8 cellular contexts compared by ENCODE assay signal in the genomic region with DNA sequence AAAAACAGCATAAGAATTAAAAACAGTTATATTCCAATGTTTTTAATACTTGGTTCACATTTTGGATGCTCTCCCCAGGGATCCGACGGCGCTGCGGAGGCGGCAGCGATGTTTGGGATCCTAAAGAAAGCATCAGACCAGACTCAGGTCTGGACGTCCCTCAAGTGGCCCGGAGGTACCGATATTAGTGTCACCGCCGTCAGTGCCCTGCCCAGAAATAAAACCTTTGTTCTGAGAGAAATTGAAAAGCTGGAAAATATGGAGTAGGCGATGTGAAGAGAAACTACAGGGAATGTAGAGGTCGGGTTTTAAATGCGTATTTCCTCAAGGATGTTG. TPM values are rescaled to one million over a fixed set of nuclear protein-coding genes. Genes with fewer than 3 reads are reported as not detected.
DNase-seq lines count a peak whose midpoint lies in the region; ATAC-seq and TF ChIP-seq lines count a peak whose summit lies in the region.

No MANE protein-coding gene starts in this region.

- H3K27me3 ChIP-seq in CD8-positive, alpha-beta T cell (ENCODE audit: insufficient read depth, low read length), result no peaks in the 10 kb centered on the region
- H3K27me3 ChIP-seq in endocrine pancreas (ENCODE audit: control insufficient read depth, insufficient read depth, low read length), result no peaks in the 10 kb centered on the region

- H3K9me3 ChIP-seq in CD8-positive, alpha-beta T cell (ENCODE audit: low read length), result no peaks in the 10 kb centered on the region
- H3K9me3 ChIP-seq in endocrine pancreas (ENCODE audit: control insufficient read depth, low read length), result no peaks in the 10 kb centered on the region

- TF ChIP-seq CTCF in CD8-positive, alpha-beta T cell (IDR thresholded peaks at IDR 0.05), result no peak

- H3K27me3 Mint-ChIP-seq in CD8-positive, alpha-beta T cell (ENCODE audit: low read depth), result peaks cover 5% of the 10 kb centered on the region
- peaks cover 35 to 41% of the 10 kb centered on the region in 2 donors for H3K27me3 Mint-ChIP-seq in natural killer cell treated with Interleukin-12 subunit alpha and Interleukin-12 subunit beta and Interleukin-15 and Interleukin-18, amount 100 ng/mL, for 72 hours

- peaks cover 25% of the 10 kb centered on the region for H3K4me1 ChIP-seq in CD8-positive, alpha-beta T cell (ENCODE audit: insufficient read depth, low read length)
- peaks cover 6% of the 10 kb centered on the region for H3K4me1 ChIP-seq in endocrine pancreas (ENCODE audit: control insufficient read depth, insufficient read depth, low read length)

- CTCF ChIA-PET in CD8-positive, alpha-beta T cell (lab: Charles Lee), result interaction anchor here (1.3 kb wide), 1 partner anchor 140 kb away, joined by 3 read pairs; no protein-coding TSS in a partner anchor

- intact Hi-C loops in CD8-positive, alpha-beta T cell (cut with DNase I, micrococcal nuclease), result loop anchor here (1.0 to 5.0 kb wide), 6 partner anchors 100 to 545 kb away; a partner anchor contains a TSS

- POLR2A ChIA-PET in CD8-positive, alpha-beta T cell (lab: Charles Lee), result interaction anchor here (1.0 to 1.3 kb wide), 2 partner anchors 54 to 141 kb away, joined by 3 to 4 read pairs; no protein-coding TSS in a partner anchor

- H3K27ac ChIP-seq in CD8-positive, alpha-beta T cell (ENCODE audit: low read depth, low read length), result no peak overlapping the region

- no peaks in the 10 kb centered on the region for H3K36me3 Mint-ChIP-seq in CD8-positive, alpha-beta T cell
- H3K36me3 Mint-ChIP-seq in natural killer cell treated with Interleukin-12 subunit alpha and Interleukin-12 subunit beta and Interleukin-15 and Interleukin-18, amount 100 ng/mL, for 72 hours, result no peaks in the 10 kb centered on the region

- H3K9ac ChIP-seq in endocrine pancreas (ENCODE audit: control insufficient read depth, insufficient read depth, low read length), result peak overlapping the region; percentile 80

- peak overlapping the region; percentile 87 for H3K4me3 Mint-ChIP-seq in CD8-positive, alpha-beta T cell
- peak overlapping the region; percentile 71 for H3K4me3 Mint-ChIP-seq in natural killer cell treated with Interleukin-12 subunit alpha and Interleukin-12 subunit beta and Interleukin-15 and Interleukin-18, amount 100 ng/mL, for 72 hours

- H3K36me3 ChIP-seq in CD8-positive, alpha-beta T cell (ENCODE audit: insufficient read depth, low read length), result no peaks in the 10 kb centered on the region
- H3K36me3 ChIP-seq in endocrine pancreas (ENCODE audit: control insufficient read depth, insufficient read depth, low read length), result no peaks in the 10 kb centered on the region

- peaks cover 25% of the 10 kb centered on the region for H3K4me1 Mint-ChIP-seq in CD8-positive, alpha-beta T cell (ENCODE audit: low read depth)
- H3K4me1 Mint-ChIP-seq in natural killer cell treated with Interleukin-12 subunit alpha and Interleukin-12 subunit beta and Interleukin-15 and Interleukin-18, amount 100 ng/mL, for 72 hours (ENCODE audit: low read depth in 2 of 2), result peaks cover 18% of the 10 kb centered on the region in 2 donors

- no peak for DNase-seq in CD8-positive, alpha-beta T cell
- DNase-seq in NCI-H2227 (lab: John Stamatoyannopoulos, UW; ENCODE audit: unreplicated experiment), result peak; percentile 29
- no peak for DNase-seq in natural killer cell treated with Interleukin-12 subunit alpha and Interleukin-12 subunit beta and Interleukin-15 and Interleukin-18, amount 100 ng/mL, for 72 hours (ENCODE audit: low spot score)
- DNase-seq in stimulated activated CD4-positive, alpha-beta T cell treated with anti-CD3 and anti-CD28 coated beads, Interleukin-2, amount 100 ng/mL, for 48 hours, result no peak

- H3K4me3 ChIP-seq in CD8-positive, alpha-beta T cell (ENCODE audit: low read depth, low read length), result peak overlapping the region; percentile 17
- H3K4me3 ChIP-seq in endocrine pancreas (ENCODE audit: control insufficient read depth, insufficient read depth, low read length), result peak overlapping the region; percentile 7

- H3K9me3 Mint-ChIP-seq in CD8-positive, alpha-beta T cell, result no peaks in the 10 kb centered on the region
- H3K9me3 Mint-ChIP-seq in natural killer cell treated with Interleukin-12 subunit alpha and Interleukin-12 subunit beta and Interleukin-15 and Interleukin-18, amount 100 ng/mL, for 72 hours, result no peaks in the 10 kb centered on the region

- ATAC-seq in CD8-positive, alpha-beta T cell, result no peak
- no peak for ATAC-seq in natural killer cell treated with Interleukin-12 subunit alpha and Interleukin-12 subunit beta and Interleukin-15 and Interleukin-18, amount 100 ng/mL, for 72 hours
- ATAC-seq in GM19351 (IDR thresholded peaks at IDR 0.05; ENCODE audit: unreplicated experiment), result no peak
- ATAC-seq in GM19452 (IDR thresholded peaks at IDR 0.05; ENCODE audit: unreplicated experiment), result no peak
- no peak for ATAC-seq in GM21367 (IDR thresholded peaks at IDR 0.05; ENCODE audit: unreplicated experiment)

- H3K27ac Mint-ChIP-seq in CD8-positive, alpha-beta T cell, result no peak overlapping the region
- no peak overlapping the region for H3K27ac Mint-ChIP-seq in natural killer cell treated with Interleukin-12 subunit alpha and Interleukin-12 subunit beta and Interleukin-15 and Interleukin-18, amount 100 ng/mL, for 72 hours

RNA-seq across cellular contexts. Expression of a gene that starts 0.6 kb away (rescaled TPM):
- 1 to 10 TPM in 1 of 2 experiments, under 1 TPM in 1; 0.47 to 1.1 TPM for total RNA-seq in CD8-positive, alpha-beta T cell
- under 1 TPM; 0.29 to 0.56 TPM for total RNA-seq in natural killer cell treated with Interleukin-12 subunit alpha and Interleukin-12 subunit beta and Interleukin-15 and Interleukin-18, amount 100 ng/mL, for 72 hours
